11 cellular contexts compared by ENCODE assay signal in the genomic region with DNA sequence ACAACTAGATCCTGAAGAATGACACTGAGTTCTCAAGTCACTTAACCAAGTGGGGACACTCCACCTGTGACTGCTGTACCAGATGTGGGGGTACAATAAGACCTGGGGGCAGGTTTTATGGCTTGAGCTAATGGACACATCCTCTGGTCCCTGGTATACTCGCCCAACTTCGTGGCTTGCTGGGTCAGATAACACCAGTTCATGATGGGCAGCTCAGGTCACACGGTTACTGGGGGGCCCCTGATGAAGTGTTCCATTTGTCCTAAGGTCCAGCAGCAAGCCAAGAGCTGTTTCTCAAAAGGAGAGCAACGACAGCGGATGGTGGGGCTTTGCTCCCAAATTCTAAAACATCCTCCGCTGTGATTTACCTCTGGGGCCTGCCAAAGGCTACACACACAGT.
"Had no signal": no experiment of that assay in that cellular context is flagged by ENCODE, and none has a peak within 500 bp of the region (broad histone marks: within the 10 kb centered on the region; RNA-seq: fewer than 3 reads in every experiment).

No MANE protein-coding gene starts in this region.

- H3K9me3 ChIP-seq: HAP-1 had no signal

- H3K4me3 ChIP-seq: GM23248, HAP-1 had no signal

- H3K27ac Mint-ChIP-seq: HFFc6, IgD-negative memory B cell had no signal

- H3K4me1 ChIP-seq: HAP-1 had no signal

- DNase-seq: GM23248, GOT3, H7, HFFc6, KBM-7 had no signal

- H3K4me3 Mint-ChIP-seq: HFFc6, IgD-negative memory B cell had no signal

- H3K36me3 ChIP-seq: HAP-1 had no signal

- ATAC-seq: HCT116, HepG2 had no signal

- H3K4me1 Mint-ChIP-seq: IgD-negative memory B cell had no signal

- H3K36me3 Mint-ChIP-seq: IgD-negative memory B cell had no signal

- H3K27ac ChIP-seq: GM23248, HL-60, KMS-11 had no signal
